ENCODE assay signal across 29 cellular contexts in the genomic region with DNA sequence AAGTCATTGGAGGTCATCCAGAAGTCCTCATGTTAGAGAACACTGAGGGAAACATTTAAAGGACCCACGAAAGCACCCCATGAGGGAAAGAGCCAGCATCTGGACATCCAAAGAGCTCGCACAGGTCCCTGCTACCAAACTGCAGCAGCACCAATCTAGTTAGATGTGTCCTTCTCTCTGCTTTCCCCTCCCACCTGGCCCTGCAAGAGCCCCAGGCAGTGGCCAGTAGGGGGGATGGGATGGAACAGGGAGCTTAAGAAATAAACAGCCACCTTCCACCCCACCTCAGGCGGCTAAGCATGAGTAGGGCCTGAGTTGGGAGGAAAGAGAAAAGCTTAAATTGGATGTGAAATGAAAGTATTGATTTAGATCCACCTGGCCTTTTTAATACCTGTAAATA.
"Had no signal": no experiment of that assay in that cellular context is flagged by ENCODE, and none has a peak within 500 bp of the region (broad histone marks: within the 10 kb centered on the region; RNA-seq: fewer than 3 reads in every experiment).

No MANE protein-coding gene starts in this region.

- H3K4me1 Mint-ChIP-seq: immature natural killer cell; stimulated activated naive B cell treated with anti-CD40 and anti-IgM and Interleukin-4, amounts not matched to agents 10 μg/mL and 1 μg/mL and 100 μg/mL, for 72 hours had no signal

- H3K4me3 Mint-ChIP-seq: immature natural killer cell; naive thymus-derived CD4-positive, alpha-beta T cell; natural killer cell treated with Interleukin-12 subunit alpha and Interleukin-12 subunit beta and Interleukin-15 and Interleukin-18, amount 100 ng/mL, for 72 hours; stimulated activated naive B cell treated with anti-CD40 and anti-IgM and Interleukin-4, amounts not matched to agents 10 μg/mL and 1 μg/mL and 100 μg/mL, for 72 hours had no signal

- H3K27ac ChIP-seq: left lung, pancreas, prostate gland, skin epidermis, stomach, testis, thyroid gland, transverse colon, upper lobe of left lung, vagina had no signal

- H3K36me3 ChIP-seq: left lung, pancreas, prostate gland, stomach, thyroid gland, transverse colon, upper lobe of left lung, vagina had no signal

- H3K9me3 ChIP-seq: left lung, mucosa of descending colon, pancreas, prostate gland, testis, thyroid gland, transverse colon, upper lobe of left lung, vagina had no signal

- DNase-seq: immature natural killer cell; kidney; left colon; left lung; midbrain; mucosa of descending colon; naive thymus-derived CD4-positive, alpha-beta T cell; nucleus accumbens; pancreas; posterior cingulate gyrus; retina; right cardiac atrium; stimulated activated CD4-positive, alpha-beta T cell treated with anti-CD3 and anti-CD28 coated beads, Interleukin-12 subunit alpha, Interleukin-12 subunit beta, amount 100 ng/mL, for 4 hours; stimulated activated CD4-positive, alpha-beta T cell treated with anti-CD3 and anti-CD28 coated beads, Interleukin-15, amount 100 ng/mL, for 24 hours; stimulated activated CD4-positive, alpha-beta T cell treated with anti-CD3 and anti-CD28 coated beads, Interleukin-2, amount 100 ng/mL, for 24 hours; stimulated activated CD4-positive, alpha-beta T cell treated with anti-CD3 and anti-CD28 coated beads, Interleukin-4, amount 100 ng/mL, for 1 hour; stimulated activated naive B cell treated with anti-CD40 and anti-IgM and Interleukin-4, amounts not matched to agents 10 μg/mL and 1 μg/mL and 100 μg/mL, for 72 hours; stimulated activated naive CD8-positive, alpha-beta T cell treated with anti-CD3 and anti-CD28 coated beads, Interleukin-15, Interleukin-2, amounts not matched to agents 100 U/mL and 50 U/mL, for 24 hours; stomach; testis; thyroid gland; transverse colon; upper lobe of left lung had no signal

- H3K4me3 ChIP-seq: left lung, lung, mucosa of descending colon, pancreas, prostate gland, skin epidermis, stomach, testis, thyroid gland, transverse colon, upper lobe of left lung, vagina had no signal

- H3K27ac Mint-ChIP-seq: immature natural killer cell; naive thymus-derived CD4-positive, alpha-beta T cell; natural killer cell treated with Interleukin-12 subunit alpha and Interleukin-12 subunit beta and Interleukin-15 and Interleukin-18, amount 100 ng/mL, for 72 hours; stimulated activated naive B cell treated with anti-CD40 and anti-IgM and Interleukin-4, amounts not matched to agents 10 μg/mL and 1 μg/mL and 100 μg/mL, for 72 hours had no signal

- H3K4me1 ChIP-seq: left lung, pancreas, prostate gland, stomach, testis, thyroid gland, transverse colon, upper lobe of left lung, vagina had no signal

- ATAC-seq: left colon; left lung; mucosa of descending colon; naive thymus-derived CD4-positive, alpha-beta T cell; natural killer cell treated with Interleukin-12 subunit alpha and Interleukin-12 subunit beta and Interleukin-15 and Interleukin-18, amount 100 ng/mL, for 72 hours; pancreas; right cardiac atrium; sciatic nerve; stimulated activated naive B cell treated with anti-CD40 and anti-IgM and Interleukin-4, amounts not matched to agents 10 μg/mL and 1 μg/mL and 100 μg/mL, for 72 hours; stimulated activated naive CD8-positive, alpha-beta T cell treated with anti-CD3 and anti-CD28 coated beads, Interleukin-15, Interleukin-2, amounts not matched to agents 100 U/mL and 50 U/mL, for 24 hours had no signal

- H3K27me3 ChIP-seq: left lung, pancreas, testis, thyroid gland, transverse colon, upper lobe of left lung, vagina had no signal

- H3K36me3 Mint-ChIP-seq: immature natural killer cell; stimulated activated naive B cell treated with anti-CD40 and anti-IgM and Interleukin-4, amounts not matched to agents 10 μg/mL and 1 μg/mL and 100 μg/mL, for 72 hours had no signal
